ENCODE assay signal across 8 cellular contexts in the genomic region with DNA sequence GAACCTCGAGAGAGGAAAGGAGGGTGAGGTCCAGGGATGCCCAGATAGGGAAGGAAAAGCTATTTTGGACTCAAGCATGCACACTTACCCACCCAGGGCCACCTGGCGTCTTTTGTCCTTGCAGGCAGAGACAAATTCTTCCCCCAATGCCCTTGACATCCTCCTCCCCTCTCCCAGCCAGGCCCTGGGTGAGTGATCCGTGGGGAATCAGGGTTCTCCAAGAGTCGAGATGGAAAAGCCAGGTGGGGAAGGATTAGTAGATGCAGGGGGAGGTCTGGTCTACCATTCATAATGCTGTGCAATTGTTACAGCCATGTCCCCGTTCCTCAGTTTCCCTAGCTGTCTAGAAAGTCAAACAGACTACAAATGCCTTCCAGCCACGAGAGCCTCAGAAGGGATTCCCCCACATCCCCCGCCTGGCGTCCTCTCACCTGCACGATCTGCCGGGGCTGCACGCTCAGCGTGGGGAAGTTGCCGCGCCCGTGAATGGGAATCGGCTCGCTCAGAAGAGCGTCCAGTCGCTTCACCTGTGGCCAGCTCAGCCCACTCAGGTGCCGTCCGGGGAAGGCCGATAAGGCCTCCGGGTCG. TPM values are rescaled to one million over a fixed set of nuclear protein-coding genes. Genes with fewer than 3 reads are reported as not detected.
DNase-seq lines count a peak whose midpoint lies in the region; ATAC-seq and TF ChIP-seq lines count a peak whose summit lies in the region.

No MANE protein-coding gene starts in this region.

- no peak overlapping the region for H3K9ac ChIP-seq in MM.1S (ENCODE audit: low read length)

- peak overlapping the region; percentile 58 for H3K4me3 ChIP-seq in AG10803 (ENCODE audit: low read length)
- H3K4me3 ChIP-seq in MM.1S (ENCODE audit: low read length) = no peak overlapping the region
- H3K4me3 ChIP-seq in neuron (ENCODE audit: low read length) = peak overlapping the region; percentile 29

- no peak for TF ChIP-seq CTCF in AG10803 (conservative IDR thresholded peaks at IDR 0.05; ENCODE audit: low read length)
- no peak for TF ChIP-seq CTCF in MM.1S (IDR thresholded peaks at IDR 0.05; ENCODE audit: low read length)

- peaks cover 9% of the 10 kb centered on the region for H3K27me3 ChIP-seq in MM.1S (replicated peaks; ENCODE audit: insufficient read depth, low read length)
- H3K27me3 ChIP-seq in neuron (ENCODE audit: insufficient read depth, low read length) = peaks cover 14% of the 10 kb centered on the region

- H3K9me3 ChIP-seq in MM.1S (replicated peaks; ENCODE audit: insufficient read depth, low read length) = no peaks in the 10 kb centered on the region
- H3K9me3 ChIP-seq in neuron (ENCODE audit: low read length) = no peaks in the 10 kb centered on the region

- ATAC-seq in HG03280 (IDR thresholded peaks at IDR 0.05; ENCODE audit: unreplicated experiment) = no peak

- H3K4me2 ChIP-seq in MM.1S (ENCODE audit: low read depth, low read length) = peak overlapping the region; percentile 69; the same call in 1 of the 2 replicates

- H3F3A ChIP-seq in MM.1S (ENCODE audit: insufficient read depth, low read length) = no peaks in the 10 kb centered on the region

- H4K20me1 ChIP-seq in MM.1S (ENCODE audit: insufficient read depth, low read length) = no peaks in the 10 kb centered on the region

- no peaks in the 10 kb centered on the region for H3K9me2 ChIP-seq in MM.1S (replicated peaks; ENCODE audit: insufficient read depth, low read length)

- no peaks in the 10 kb centered on the region for H3K79me2 ChIP-seq in MM.1S (ENCODE audit: low read length)

- H3K36me3 ChIP-seq in MM.1S (replicated peaks; ENCODE audit: insufficient read depth, low read length) = no peaks in the 10 kb centered on the region
- H3K36me3 ChIP-seq in neuron (ENCODE audit: insufficient read depth, low read length) = no peaks in the 10 kb centered on the region

- H2AFZ ChIP-seq in MM.1S (ENCODE audit: low read length) = peak overlapping the region; percentile 64; the same call in 1 of the 2 replicates
- no peak overlapping the region for H2AFZ ChIP-seq in neuron (ENCODE audit: low read depth, low read length)

- no peak overlapping the region for H3K27ac ChIP-seq in MM.1S (ENCODE audit: low read length)
- H3K27ac ChIP-seq in epithelial cell of prostate = peak overlapping the region; percentile 92

- H3K4me1 ChIP-seq in MM.1S (ENCODE audit: low read length) (no peaks in the 10 kb centered on the region; the same call in 1 of the 2 replicates), neuron (ENCODE audit: insufficient read depth, low read length) (peaks cover 14% of the 10 kb centered on the region)

- DNase-seq in AG10803 (ENCODE audit: low read depth) = no peak
- DNase-seq in MM.1S = no peak
- DNase-seq in epithelial cell of prostate (ENCODE audit: low read depth, low spot score) = no peak
- no peak for DNase-seq in NCI-H446 treated with DMSO at 0.1 percent for 48 hours (lab: John Stamatoyannopoulos, UW)
- DNase-seq in NCI-H2196 (lab: John Stamatoyannopoulos, UW; ENCODE audit: unreplicated experiment) = no peak
- no peak for DNase-seq in SK-N-DZ (ENCODE audit: low spot score)

RNA-seq across cellular contexts. Expression of a gene that starts 0.6 kb away (rescaled TPM):
- polyA plus RNA-seq in SK-N-DZ (2014; cell fraction: cytosol; rRNA removed) = 0.53 and 0.99 TPM in 2 replicates
- polyA plus RNA-seq in SK-N-DZ (2014; cell fraction: nucleus; rRNA removed) = 0.52 and 0.87 TPM in 2 replicates

RNA-seq across cellular contexts. Expression of a gene that starts 18.6 kb away (rescaled TPM):
- polyA plus RNA-seq in SK-N-DZ (2014; cell fraction: cytosol; rRNA removed) = 6.3 and 14.1 TPM in 2 replicates
- 3.4 and 11.7 TPM in 2 replicates for polyA plus RNA-seq in SK-N-DZ (2014; cell fraction: nucleus; rRNA removed)

RNA-seq across cellular contexts. Expression of a gene that starts 51.8 kb away (rescaled TPM):
- not detected in 2 replicates for polyA plus RNA-seq in SK-N-DZ (2014; cell fraction: cytosol; rRNA removed)
- not detected in 2 replicates for polyA plus RNA-seq in SK-N-DZ (2014; cell fraction: nucleus; rRNA removed)
